8 cellular contexts compared by ENCODE assay signal in genomic region chr2:218671654-218672566, GRCh38. TPM values are rescaled to one million over a fixed set of nuclear protein-coding genes. Genes with fewer than 3 reads are reported as not detected.
DNase-seq lines count a peak whose midpoint lies in the region; ATAC-seq and TF ChIP-seq lines count a peak whose summit lies in the region.

Gene RNF25 (minus strand): TSS chr2:218672002. CDS start chr2:218671970, 32 bp downstream.
Gene STK36 (plus strand): TSS chr2:218672086. CDS start chr2:218672830, 744 bp downstream.

- H3K4me2 ChIP-seq in IMR-90 (ENCODE audit: low read depth, low read length) (peak within 1 kb of the TSS; percentile 81), PC-9 (peak within 1 kb of the TSS; percentile 97)

- in situ Hi-C loops in IMR-90 (cut with MboI; ENCODE audit: low sequenced_read_pairs) = no loop called here

- POLR2A ChIA-PET in IMR-90 (lab: Charles Lee; ENCODE audit: unreplicated experiment) = interaction anchor here (0.6 kb wide), 1 partner anchor 36 kb away, joined by 3 read pairs; no protein-coding TSS in a partner anchor
- POLR2A ChIA-PET in PC-9 (lab: Charles Lee; ENCODE audit: unreplicated experiment) = interaction anchor here (0.5 to 0.6 kb wide), 2 partner anchors 39 to 389 kb away, joined by 3 to 4 read pairs; no protein-coding TSS in a partner anchor

- H2BK120ac ChIP-seq in IMR-90 (ENCODE audit: low read depth, low read length) = peak within 1 kb of the TSS; percentile 59

- no peaks in the 10 kb centered on the region for H3K9me1 ChIP-seq in IMR-90 (ENCODE audit: insufficient read depth, low read length)

- H3K4me1 ChIP-seq in IMR-90 (ENCODE audit: control insufficient read depth, insufficient read depth, low read length) = peaks cover 2% of the 10 kb centered on the region; the same call in 1 of the 2 replicates
- peaks cover 15% of the 10 kb centered on the region for H3K4me1 ChIP-seq in PC-9 (replicated peaks; ENCODE audit: insufficient read depth)

- WGBS in IMR-90 (ENCODE audit: extremely low coverage in 2 of 2, insufficient read length in 1 of 2), 2 experiments = 0% methylated on average over 19 of the region's 49 CpGs; no CpG with 5 or more reads in 1 of the 2 experiments

- dilution Hi-C loops in IMR-90 (cut with HindIII; ENCODE audit: low sequenced_read_pairs, unreplicated experiment) = no loop called here

- H3K18ac ChIP-seq in IMR-90 (ENCODE audit: low read depth, low read length) = peak within 1 kb of the TSS; percentile 85

- peak within 1 kb of the TSS; percentile 93 for H4K91ac ChIP-seq in IMR-90 (ENCODE audit: insufficient read depth, low read depth, low read length)

- H2AFZ ChIP-seq in IMR-90 (replicated peaks; ENCODE audit: low read length, poor library complexity) (peak within 1 kb of the TSS; percentile 96), PC-9 (peak within 1 kb of the TSS; percentile 91)

- H3K9ac ChIP-seq in IMR-90 (ENCODE audit: low read depth, low read length) = peak within 1 kb of the TSS; percentile 88

- peak within 1 kb of the TSS; percentile 87 for H3K14ac ChIP-seq in IMR-90 (replicated peaks; ENCODE audit: low read depth, low read length)

- TF ChIP-seq POLR2A in IMR-90 (IDR thresholded peaks at IDR 0.05; ENCODE audit: low read depth, low read length) = peak; percentile 76

- ATAC-seq in GM21528 (IDR thresholded peaks at IDR 0.05; ENCODE audit: low FRiP score, unreplicated experiment) (peak; percentile 98), IMR-90 (ENCODE audit: low read depth) (peak; percentile 98)

- peak within 1 kb of the TSS; percentile 62 for H2AK5ac ChIP-seq in IMR-90 (ENCODE audit: low read depth, low read length)

- BruUV-seq in IMR-90 (replicated peaks; lab: Mats Ljungman, UMichigan) = no TSS peak
- no TSS peak for BruUV-seq in PC-9 (replicated peaks; lab: Mats Ljungman, UMichigan)

- H2BK15ac ChIP-seq in IMR-90 (ENCODE audit: low read depth, low read length) = peak within 1 kb of the TSS; percentile 86; the same call in 1 of the 3 replicates

- peaks cover 14% of the 10 kb centered on the region for H3K36me3 ChIP-seq in IMR-90 (ENCODE audit: control insufficient read depth, insufficient read depth, low read length)
- H3K36me3 ChIP-seq in PC-9 (ENCODE audit: low read depth) = peaks cover 8% of the 10 kb centered on the region; the same call in 1 of the 2 replicates

- peaks cover 18% of the 10 kb centered on the region; the same call in 1 of the 2 replicates for H3F3A ChIP-seq in PC-9 (ENCODE audit: insufficient read depth, low read depth)

- H2BK20ac ChIP-seq in IMR-90 (ENCODE audit: low read depth, low read length) = no peak within 1 kb of the TSS

- no peaks in the 10 kb centered on the region for H3K9me2 ChIP-seq in PC-9 (ENCODE audit: insufficient read depth)

- H3K9me3 ChIP-seq in IMR-90 (ENCODE audit: control insufficient read depth, insufficient read depth, low read length) = no peaks in the 10 kb centered on the region
- H3K9me3 ChIP-seq in PC-9 (ENCODE audit: insufficient read depth, low read depth) = no peaks in the 10 kb centered on the region

- H3K4ac ChIP-seq in IMR-90 (ENCODE audit: low read depth, low read length) = peak within 1 kb of the TSS; percentile 78

- TF ChIP-seq CTCF in IMR-90 (conservative IDR thresholded peaks at IDR 0.05; ENCODE audit: low read depth, low read length) (no peak), PC-9 (conservative IDR thresholded peaks at IDR 0.05) (no peak), epithelial cell of proximal tubule (conservative IDR thresholded peaks at IDR 0.05; ENCODE audit: low read depth, low read length) (no peak)

- H3K4me3 ChIP-seq in IMR-90 (ENCODE audit: insufficient read depth, low read depth, low read length) = peak within 1 kb of the TSS; percentile 75
- peak within 1 kb of the TSS; percentile 77 for H3K4me3 ChIP-seq in PC-9
- peak within 1 kb of the TSS; percentile 84 for H3K4me3 ChIP-seq in epithelial cell of proximal tubule (ENCODE audit: low read depth, low read length)

- peak within 1 kb of the TSS; percentile 78 for H4K5ac ChIP-seq in IMR-90 (ENCODE audit: low read depth, low read length)

- H3K79me2 ChIP-seq in PC-9 (ENCODE audit: low read depth) = peaks cover 27% of the 10 kb centered on the region

- peak within 1 kb of the TSS; percentile 74 for H2AK9ac ChIP-seq in IMR-90 (replicated peaks; ENCODE audit: low read depth, low read length, poor library complexity)

- peak within 1 kb of the TSS; percentile 84 for H2BK5ac ChIP-seq in IMR-90 (ENCODE audit: low read depth, low read length, poor library complexity, severe bottlenecking)

- intact Hi-C loops in IMR-90 (cut with micrococcal nuclease) (loop anchor here (1.0 kb wide), 1 partner anchor 175 kb away; no protein-coding TSS in a partner anchor), PC-9 (cut with micrococcal nuclease; ENCODE audit: unreplicated experiment) (no loop called here)

- peak within 1 kb of the TSS; percentile 70 to 95 for H4K8ac ChIP-seq in IMR-90 (ENCODE audit: low read depth in 2 of 2, low read length in 2 of 2)

- H3K27ac ChIP-seq in IMR-90 (ENCODE audit: insufficient read depth, low read length) = peak within 1 kb of the TSS; percentile 94
- peak within 1 kb of the TSS; percentile 60 for H3K27ac ChIP-seq in PC-9

- no peaks in the 10 kb centered on the region for H3K27me3 ChIP-seq in IMR-90 (ENCODE audit: control insufficient read depth, insufficient read depth, low read length)
- no peaks in the 10 kb centered on the region for H3K27me3 ChIP-seq in PC-9 (ENCODE audit: insufficient read depth, low read depth)

- peak; percentile 95 for DNase-seq in DMS114 treated with DMSO at 0.1 percent for 48 hours (lab: John Stamatoyannopoulos, UW; ENCODE audit: unreplicated experiment)
- DNase-seq in IMR-90 = peak; percentile 90
- peak; percentile 63 to 70 for DNase-seq in PC-9
- peak; percentile 79 for DNase-seq in activated T-cell treated with anti-CD3 and anti-CD28 coated beads for 48 hours (ENCODE audit: low read depth)
- no peak for DNase-seq in epithelial cell of proximal tubule (ENCODE audit: low read depth)
- peak; percentile 84 for DNase-seq in mucosa of gallbladder (ENCODE audit: low spot score)
- DNase-seq in stimulated activated CD8-positive, alpha-beta memory T cell treated with anti-CD3 and anti-CD28 coated beads, Interleukin-4, amount 100 ng/mL, for 4 hours (ENCODE audit: low read depth in 2 of 2, low spot score in 1 of 2) = peak; percentile 51 to 72

- peaks cover 13% of the 10 kb centered on the region; the same call in 1 of the 2 replicates for H4K20me1 ChIP-seq in IMR-90 (ENCODE audit: insufficient read depth, low read length)
- H4K20me1 ChIP-seq in PC-9 (ENCODE audit: insufficient read depth) = no peaks in the 10 kb centered on the region

- no peak for TF ChIP-seq RAD21 in IMR-90 (IDR thresholded peaks at IDR 0.05; ENCODE audit: low read length)

- CTCF ChIA-PET in IMR-90 (lab: Yijun Ruan, JAX) = interaction anchor here (0.6 to 2.8 kb wide), 5 partner anchors 11 to 253 kb away, joined by 3 to 7 read pairs (median 3); partner anchors contain the start of genes TTLL4 and VIL1
- CTCF ChIA-PET in PC-9 (lab: Charles Lee) = interaction anchor here (1.3 kb wide), 1 partner anchor 13 kb away, joined by 4 read pairs; the partner anchor contains the start of genes BCS1L and ZNF142

- peaks cover 37 to 38% of the 10 kb centered on the region in 2 experiments for H3K79me1 ChIP-seq in IMR-90 (ENCODE audit: low read depth in 1 of 2, low read length in 2 of 2)

- peak within 1 kb of the TSS; percentile 69; the same call in 1 of the 2 replicates for H3K23ac ChIP-seq in IMR-90 (ENCODE audit: low read depth, low read length)

- peak within 1 kb of the TSS; percentile 96 for H3K56ac ChIP-seq in IMR-90 (ENCODE audit: extremely low read depth, insufficient read depth, low read length)

TF ChIP-seq in IMR-90, 13 proteins besides CTCF, POLR2A, EP300 and RAD21:
- TF ChIP-seq MAFK (IDR thresholded peaks at IDR 0.05; ENCODE audit: low read depth, low read length) = no peak
- no peak for TF ChIP-seq RFX5 (IDR thresholded peaks at IDR 0.05; ENCODE audit: low read depth, low read length)
- no peak for TF ChIP-seq NFE2L2 (IDR thresholded peaks at IDR 0.05; ENCODE audit: low read depth, low read length)
- TF ChIP-seq RCOR1 (IDR thresholded peaks at IDR 0.05; ENCODE audit: insufficient replicate concordance, low read length) = no peak
- TF ChIP-seq MAZ (IDR thresholded peaks at IDR 0.05; ENCODE audit: borderline replicate concordance, low read depth, low read length) = peak; percentile 57; the same call in 1 of the 2 replicates
- peak; percentile 88 for TF ChIP-seq MXI1 (IDR thresholded peaks at IDR 0.05; ENCODE audit: borderline replicate concordance, low read depth, low read length)
- no peak for TF ChIP-seq SMC3 (IDR thresholded peaks at IDR 0.05; ENCODE audit: low read depth, low read length)
- no peak for TF ChIP-seq CEBPB (IDR thresholded peaks at IDR 0.05; ENCODE audit: low read depth, low read length)
- TF ChIP-seq BHLHE40 (IDR thresholded peaks at IDR 0.05; ENCODE audit: low read depth, low read length) = no peak
- TF ChIP-seq USF2 (IDR thresholded peaks at IDR 0.05; ENCODE audit: low read depth, low read length) = no peak
- no peak for TF ChIP-seq FOS (IDR thresholded peaks at IDR 0.05; ENCODE audit: low read depth, low read length)

RNA-seq across cellular contexts. Expression of gene RNF25, which starts in this region (rescaled TPM):
- total RNA-seq in IMR-90 (2012; rRNA removed) (54.4 and 56.5 TPM in 2 replicates), PC-9 (2021) (24.6 and 27.2 TPM in 2 replicates), epithelial cell of proximal tubule (23.1 and 32.6 TPM in 2 replicates), mucosa of gallbladder (28.1 TPM)
- polyA plus RNA-seq in IMR-90 (2012; rRNA removed) = 78.0 and 78.1 TPM in 2 replicates
- polyA plus RNA-seq in IMR-90 (2012; cell fraction: cytosol; rRNA removed) = 45.2 and 49.5 TPM in 2 replicates
- 54.1 and 70.6 TPM in 2 replicates for polyA plus RNA-seq in IMR-90 (2012; cell fraction: nucleus; rRNA removed; ENCODE audit: low replicate concordance)

RNA-seq across cellular contexts. Expression of gene STK36, which starts in this region (rescaled TPM):
- total RNA-seq in IMR-90 (2012; rRNA removed) (15.3 and 17.6 TPM in 2 replicates), PC-9 (2021) (47.8 and 52.9 TPM in 2 replicates), epithelial cell of proximal tubule (9.7 and 16.0 TPM in 2 replicates), mucosa of gallbladder (71.1 TPM)
- 40.8 and 44.5 TPM in 2 replicates for polyA plus RNA-seq in IMR-90 (2012; rRNA removed)
- 13.9 and 16.1 TPM in 2 replicates for polyA plus RNA-seq in IMR-90 (2012; cell fraction: cytosol; rRNA removed)
- 304 and 341 TPM in 2 replicates for polyA plus RNA-seq in IMR-90 (2012; cell fraction: nucleus; rRNA removed; ENCODE audit: low replicate concordance)
